13 cellular contexts compared by ENCODE assay signal in the genomic region with DNA sequence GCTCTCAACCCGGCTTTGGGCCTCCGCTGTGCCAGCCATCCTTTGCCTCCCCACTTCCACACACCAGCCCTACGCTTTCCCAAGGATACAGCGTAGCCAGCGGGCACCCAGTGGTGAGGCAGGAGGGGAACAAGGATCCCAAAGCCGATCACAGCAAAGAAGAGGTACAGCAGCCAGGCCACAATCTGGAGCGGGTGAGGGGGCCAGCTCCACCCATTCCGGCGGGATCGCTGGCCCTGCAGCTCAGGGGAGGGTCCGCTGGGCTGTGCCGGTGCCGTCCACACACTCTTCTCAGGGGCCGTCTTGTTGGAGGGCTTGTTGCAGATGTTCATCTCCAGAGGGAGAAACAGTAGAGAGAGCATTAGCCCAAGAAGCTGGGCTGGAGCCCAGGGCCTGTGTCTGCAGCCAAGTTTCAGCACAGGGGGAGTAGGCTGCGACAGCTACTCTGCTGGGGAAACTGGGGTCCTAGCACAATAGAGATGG. TPM values are rescaled to one million over a fixed set of nuclear protein-coding genes. Genes with fewer than 3 reads are reported as not detected.
DNase-seq lines count a peak whose midpoint lies in the region; ATAC-seq, FAIRE-seq and TF ChIP-seq lines count a peak whose summit lies in the region.
"Had no signal": no experiment of that assay in that cellular context is flagged by ENCODE, and none has a peak within 500 bp of the region (broad histone marks: within the 10 kb centered on the region; RNA-seq: fewer than 3 reads in every experiment).

No MANE protein-coding gene starts in this region.

- H3K27ac Mint-ChIP-seq in astrocyte (ENCODE audit: unreplicated experiment): peak overlapping the region; percentile 69
- H3K27ac Mint-ChIP-seq: B cell; T-helper 1 cell treated with Interleukin-12 subunit alpha and Interleukin-12 subunit beta and Interleukin-4 antibody, amounts not matched to agents 30 μg/mL and 1 μg/mL, for 36 hours had no signal

- TF ChIP-seq POLR2A in heart left ventricle (IDR thresholded peaks at IDR 0.05): no peak

- WGBS in heart left ventricle, 4 donors: 42 to 67% (median 57%) methylated on average over 13 to 15 of the region's 15 CpGs

- H3K27me3 ChIP-seq in astrocyte (ENCODE audit: insufficient read depth, low read length) (no peaks in the 10 kb centered on the region), heart left ventricle (no peaks in the 10 kb centered on the region), rectal smooth muscle tissue (ENCODE audit: control insufficient read depth, insufficient read depth, low read length) (no peaks in the 10 kb centered on the region)

- H3K36me3 Mint-ChIP-seq in astrocyte (ENCODE audit: low read depth, unreplicated experiment): peaks cover 4% of the 10 kb centered on the region

- peak; percentile 71 for DNase-seq in AG20443 (ENCODE audit: low spot score)
- DNase-seq in astrocyte (ENCODE audit: low read depth): no peak
- DNase-seq in heart left ventricle: peak in 2 of 5 donors; percentile 44 to 69
- DNase-seq in HK-2 (ENCODE audit: unreplicated experiment): no peak
- DNase-seq in stimulated activated CD4-positive, alpha-beta T cell treated with anti-CD3 and anti-CD28 coated beads, Interleukin-4, amount 100 ng/mL, for 24 hours: no peak
- DNase-seq in stimulated activated CD4-positive, alpha-beta T cell treated with anti-CD3 and anti-CD28 coated beads, Interleukin-2, amount 100 ng/mL, for 48 hours: no peak
- DNase-seq in NCI-H2081 (lab: John Stamatoyannopoulos, UW): no peak
- DNase-seq: NCI-H2029; stimulated activated naive CD8-positive, alpha-beta T cell treated with anti-CD3 and anti-CD28 coated beads, Interleukin-15, amount 100 ng/mL, for 72 hours had no signal

- intact Hi-C loops in heart left ventricle (cut with DNase I): no loop called here

- H3K4me3 ChIP-seq in astrocyte (ENCODE audit: insufficient read depth, low read depth, low read length) (no peak overlapping the region), heart left ventricle (peak overlapping the region in 2 of 12 donors; percentile 1 to 3), rectal smooth muscle tissue (ENCODE audit: low read length) (no peak overlapping the region)

- no peaks in the 10 kb centered on the region for H4K20me1 ChIP-seq in astrocyte (ENCODE audit: insufficient read depth, low read length)

- peak overlapping the region; percentile 80 for H3K27ac ChIP-seq in astrocyte (ENCODE audit: low read depth, low read length)
- H3K27ac ChIP-seq in heart left ventricle: peak overlapping the region; percentile 10 to 87 (median 72)
- peak overlapping the region; percentile 61 for H3K27ac ChIP-seq in rectal smooth muscle tissue (ENCODE audit: low read depth, low read length)

- H3K4me2 ChIP-seq in astrocyte (ENCODE audit: low read length): peak overlapping the region; percentile 65

- ATAC-seq in heart left ventricle: peak; percentile 16 to 76 (median 64)
- ATAC-seq: stimulated activated naive CD8-positive, alpha-beta T cell treated with anti-CD3 and anti-CD28 coated beads, Interleukin-15, amount 100 ng/mL, for 72 hours had no signal

- no peaks in the 10 kb centered on the region for H3K79me2 ChIP-seq in astrocyte (ENCODE audit: insufficient read depth, low read length)

- FAIRE-seq in astrocyte (lab: Jason Lieb, UNC): no peak
- FAIRE-seq: G401.6 had no signal

- peak overlapping the region; percentile 23 for H2AFZ ChIP-seq in astrocyte (ENCODE audit: low read depth, low read length)

- no peak overlapping the region for H3K4me3 Mint-ChIP-seq in astrocyte (ENCODE audit: unreplicated experiment)
- H3K4me3 Mint-ChIP-seq: B cell; stimulated activated naive CD8-positive, alpha-beta T cell treated with anti-CD3 and anti-CD28 coated beads, Interleukin-15, amount 100 ng/mL, for 72 hours; T-helper 1 cell treated with Interleukin-12 subunit alpha and Interleukin-12 subunit beta and Interleukin-4 antibody, amounts not matched to agents 30 μg/mL and 1 μg/mL, for 36 hours had no signal

- TF ChIP-seq CTCF in astrocyte (IDR thresholded peaks at IDR 0.05; ENCODE audit: insufficient read depth, low read depth, low read length) (no peak), heart left ventricle (IDR thresholded peaks at IDR 0.05) (no peak)

- peaks cover 21% of the 10 kb centered on the region for H3K4me1 ChIP-seq in astrocyte (ENCODE audit: insufficient read depth, low read length)
- peaks cover 0 to 33% (median 18%) of the 10 kb centered on the region in 12 donors for H3K4me1 ChIP-seq in heart left ventricle
- H3K4me1 ChIP-seq in rectal smooth muscle tissue (ENCODE audit: control insufficient read depth, insufficient read depth, low read length): peaks cover 5% of the 10 kb centered on the region

- peaks cover 11% of the 10 kb centered on the region for H3K4me1 Mint-ChIP-seq in astrocyte (ENCODE audit: low read depth, unreplicated experiment)
- H3K4me1 Mint-ChIP-seq: B cell; stimulated activated naive CD8-positive, alpha-beta T cell treated with anti-CD3 and anti-CD28 coated beads, Interleukin-15, amount 100 ng/mL, for 72 hours had no signal

- H3K9ac ChIP-seq in astrocyte (ENCODE audit: low read length) (peak overlapping the region; percentile 67), rectal smooth muscle tissue (ENCODE audit: low read length) (no peak overlapping the region)

- H3K9me3 Mint-ChIP-seq in astrocyte (ENCODE audit: unreplicated experiment): no peaks in the 10 kb centered on the region
- H3K9me3 Mint-ChIP-seq: stimulated activated naive CD8-positive, alpha-beta T cell treated with anti-CD3 and anti-CD28 coated beads, Interleukin-15, amount 100 ng/mL, for 72 hours; T-helper 1 cell treated with Interleukin-12 subunit alpha and Interleukin-12 subunit beta and Interleukin-4 antibody, amounts not matched to agents 30 μg/mL and 1 μg/mL, for 36 hours had no signal

- no peaks in the 10 kb centered on the region for H3K9me3 ChIP-seq in astrocyte (ENCODE audit: insufficient read depth, low read depth, low read length)
- H3K9me3 ChIP-seq in heart left ventricle: no peaks in the 10 kb centered on the region

- H3K36me3 ChIP-seq in astrocyte (ENCODE audit: insufficient read depth, low read length) (no peaks in the 10 kb centered on the region), heart left ventricle (no peaks in the 10 kb centered on the region), rectal smooth muscle tissue (ENCODE audit: control insufficient read depth, insufficient read depth, low read length) (no peaks in the 10 kb centered on the region)

- peaks cover 20% of the 10 kb centered on the region for H3K27me3 Mint-ChIP-seq in astrocyte (ENCODE audit: low read depth, unreplicated experiment)

RNA-seq across cellular contexts. Expression of a gene that starts 10.1 kb away (rescaled TPM):
- total RNA-seq in astrocyte: 3.7 and 4.4 TPM in 2 replicates
- 10 to 100 TPM in 1 of 9 donors, 1 to 10 TPM in 8; 3.5 to 11.6 (median 5.4) TPM for total RNA-seq in heart left ventricle
- polyA plus RNA-seq in heart left ventricle: 1 to 10 TPM; 2.7 to 5.1 TPM

RNA-seq across cellular contexts. Expression of a gene that starts 12.9 kb away (rescaled TPM):
- total RNA-seq in astrocyte (0.65 and 0.75 TPM in 2 replicates), heart left ventricle (10 to 100 TPM in 5 of 9 donors, 1 to 10 TPM in 4; 7.0 to 17.0 (median 10.2) TPM)
- polyA plus RNA-seq in heart left ventricle: 10 to 100 TPM; 13.4 to 20.1 TPM
- total RNA-seq: B cell had no signal

RNA-seq across cellular contexts. Expression of a gene that starts 24.8 kb away (rescaled TPM):
- 0.14 TPM in 1 of 2 replicates, not detected in the other for total RNA-seq in astrocyte
- under 1 TPM in 8 of 9 donors, not detected in 1; 0.32 to 1.00 (median 0.59) TPM for total RNA-seq in heart left ventricle
- under 1 TPM; 0.15 to 0.26 TPM for polyA plus RNA-seq in heart left ventricle
- total RNA-seq: B cell had no signal
